Comparison of ENCODE assay signal across 25 cellular contexts in genomic region chr3:100746056-100746455, GRCh38.
"Had no signal": no experiment of that assay in that cellular context is flagged by ENCODE, and none has a peak within 500 bp of the region (broad histone marks: within the 10 kb centered on the region; RNA-seq: fewer than 3 reads in every experiment).

No MANE protein-coding gene starts in this region.

- H3K4me1 Mint-ChIP-seq: activated CD4-positive, alpha-beta T cell treated with anti-CD3 and anti-CD28 coated beads, Interleukin-2, amount 10 ng/mL, durations not matched to agents 24 days and 14 days; activated CD8-positive, alpha-beta memory T cell treated with anti-CD3 and anti-CD28 coated beads, Interleukin-2, amount 10 ng/mL, durations not matched to agents 7 days and 5 days; activated naive CD4-positive, alpha-beta T cell treated with anti-CD3 and anti-CD28 coated beads, Interleukin-2, amount 10 ng/mL, durations not matched to agents 7 days and 5 days; activated naive CD8-positive, alpha-beta T cell treated with anti-CD3 and anti-CD28 coated beads for 36 hours; WTC11 had no signal

- H3K27me3 Mint-ChIP-seq: activated CD4-positive, alpha-beta T cell treated with anti-CD3 and anti-CD28 coated beads, Interleukin-2, amount 10 ng/mL, durations not matched to agents 24 days and 14 days; activated CD8-positive, alpha-beta memory T cell treated with anti-CD3 and anti-CD28 coated beads, Interleukin-2, amount 10 ng/mL, durations not matched to agents 7 days and 5 days; activated naive CD4-positive, alpha-beta T cell treated with anti-CD3 and anti-CD28 coated beads, Interleukin-2, amount 10 ng/mL, durations not matched to agents 7 days and 5 days; activated naive CD8-positive, alpha-beta T cell treated with anti-CD3 and anti-CD28 coated beads for 36 hours had no signal

- H3K27ac Mint-ChIP-seq: activated CD4-positive, alpha-beta T cell treated with anti-CD3 and anti-CD28 coated beads, Interleukin-2, amount 10 ng/mL, durations not matched to agents 24 days and 14 days; activated CD8-positive, alpha-beta memory T cell treated with anti-CD3 and anti-CD28 coated beads, Interleukin-2, amount 10 ng/mL, durations not matched to agents 7 days and 5 days; activated naive CD4-positive, alpha-beta T cell treated with anti-CD3 and anti-CD28 coated beads, Interleukin-2, amount 10 ng/mL, durations not matched to agents 7 days and 5 days; activated naive CD8-positive, alpha-beta T cell treated with anti-CD3 and anti-CD28 coated beads for 36 hours; T-helper 1 cell treated with Interleukin-12 subunit alpha and Interleukin-12 subunit beta and Interleukin-4 antibody, amounts not matched to agents 30 μg/mL and 1 μg/mL, for 36 hours; WTC11 had no signal

- H3K4me3 Mint-ChIP-seq: activated CD4-positive, alpha-beta T cell treated with anti-CD3 and anti-CD28 coated beads, Interleukin-2, amount 10 ng/mL, durations not matched to agents 24 days and 14 days; activated CD8-positive, alpha-beta memory T cell treated with anti-CD3 and anti-CD28 coated beads, Interleukin-2, amount 10 ng/mL, durations not matched to agents 7 days and 5 days; activated naive CD4-positive, alpha-beta T cell treated with anti-CD3 and anti-CD28 coated beads, Interleukin-2, amount 10 ng/mL, durations not matched to agents 7 days and 5 days; activated naive CD8-positive, alpha-beta T cell treated with anti-CD3 and anti-CD28 coated beads for 36 hours; activated T-cell treated with anti-CD3 and anti-CD28 coated beads, Interleukin-2, amount 50 U/mL, for 4 hours; T-helper 1 cell treated with Interleukin-12 subunit alpha and Interleukin-12 subunit beta and Interleukin-4 antibody, amounts not matched to agents 30 μg/mL and 1 μg/mL, for 36 hours; WTC11 had no signal

- H3K9me3 Mint-ChIP-seq: activated CD4-positive, alpha-beta T cell treated with anti-CD3 and anti-CD28 coated beads, Interleukin-2, amount 10 ng/mL, durations not matched to agents 24 days and 14 days; activated naive CD4-positive, alpha-beta T cell treated with anti-CD3 and anti-CD28 coated beads, Interleukin-2, amount 10 ng/mL, durations not matched to agents 7 days and 5 days; activated naive CD8-positive, alpha-beta T cell treated with anti-CD3 and anti-CD28 coated beads for 36 hours; activated T-cell treated with anti-CD3 and anti-CD28 coated beads, Interleukin-2, amount 50 U/mL, for 4 hours; T-helper 1 cell treated with Interleukin-12 subunit alpha and Interleukin-12 subunit beta and Interleukin-4 antibody, amounts not matched to agents 30 μg/mL and 1 μg/mL, for 36 hours; WTC11 had no signal

- DNase-seq: activated CD4-positive, alpha-beta T cell treated with anti-CD3 and anti-CD28 coated beads for 1 hour; activated CD4-positive, alpha-beta T cell treated with anti-CD3 and anti-CD28 coated beads, Interleukin-2, amount 10 ng/mL, durations not matched to agents 24 days and 14 days; activated CD4-positive, alpha-beta T cell treated with anti-CD3 and anti-CD28 coated beads, Interleukin-2, amount 50 U/mL, for 48 hours; activated CD8-positive, alpha-beta memory T cell treated with anti-CD3 and anti-CD28 coated beads, Interleukin-2, amount 10 ng/mL, durations not matched to agents 7 days and 5 days; activated effector memory CD4-positive, alpha-beta T cell treated with anti-CD3 and anti-CD28 coated beads, Interleukin-2, amount 50 U/mL, for 16 hours; activated naive CD4-positive, alpha-beta T cell treated with anti-CD3 and anti-CD28 coated beads, Interleukin-2, amount 10 ng/mL, durations not matched to agents 7 days and 5 days; activated naive CD8-positive, alpha-beta T cell treated with anti-CD3 and anti-CD28 coated beads for 36 hours; activated T-cell treated with anti-CD3 and anti-CD28 coated beads, Interleukin-2, amount 50 U/mL, for 4 hours; central memory CD4-positive, alpha-beta T cell; IMR-90; KG1; NCI-H1092; NCI-H1417 treated with DMSO at 0.1 percent for 48 hours; NCI-H1694; NCI-H2029; NCI-H345; NCI-H510A; NCI-H526 treated with DMSO at 0.1 percent for 48 hours; NK-92 treated with Interleukin-12 subunit alpha and Interleukin-12 subunit beta, amount 100 ng/mL, for 24 hours; OCI-M1; RPMI8226; SHP77; T-helper 9 cell had no signal
